Comparison of ENCODE assay signal across 1 cellular context in genomic region chr1:168693197-168693871, GRCh38.
A peak's percentile ranks its signal among the peaks of the same experiment; 100 is the strongest.
TF ChIP-seq lines count a peak whose summit lies in the region.

No MANE protein-coding gene starts in this region.

TF ChIP-seq in HepG2, 621 proteins besides CTCF, POLR2A, EP300 and RAD21 (continued from another document and continues in another):
- TF ChIP-seq ZNF275 (CRISPR knock-in tag; IDR thresholded peaks at IDR 0.05; ENCODE audit: borderline replicate concordance) = no peak
- no peak for TF ChIP-seq GLI4 (CRISPR knock-in tag; IDR thresholded peaks at IDR 0.05; ENCODE audit: borderline replicate concordance)
- TF ChIP-seq RORA (CRISPR knock-in tag; IDR thresholded peaks at IDR 0.05) = no peak
- no peak for TF ChIP-seq GABPB1 (CRISPR knock-in tag; IDR thresholded peaks at IDR 0.05)
- TF ChIP-seq ZNF781 (CRISPR knock-in tag; IDR thresholded peaks at IDR 0.05; ENCODE audit: borderline replicate concordance, not compliant biosample characterization) = no peak
- TF ChIP-seq EEA1 (CRISPR knock-in tag; IDR thresholded peaks at IDR 0.05; ENCODE audit: borderline replicate concordance) = no peak
- TF ChIP-seq NFYB (CRISPR knock-in tag; IDR thresholded peaks at IDR 0.05) = no peak
- peak; percentile 90 for TF ChIP-seq RARA (CRISPR knock-in tag; IDR thresholded peaks at IDR 0.05)
- TF ChIP-seq ZNF766 (CRISPR knock-in tag; IDR thresholded peaks at IDR 0.05; ENCODE audit: borderline replicate concordance) = no peak
- TF ChIP-seq ZNF776 (CRISPR knock-in tag; IDR thresholded peaks at IDR 0.05) = no peak
- no peak for TF ChIP-seq ZNF367 (CRISPR knock-in tag; IDR thresholded peaks at IDR 0.05; ENCODE audit: borderline replicate concordance)
- no peak for TF ChIP-seq SAFB2 (CRISPR knock-in tag; IDR thresholded peaks at IDR 0.05; ENCODE audit: borderline replicate concordance, low read depth)
- no peak for TF ChIP-seq ATAD3A (CRISPR knock-in tag; IDR thresholded peaks at IDR 0.05)
- TF ChIP-seq ZNF563 (CRISPR knock-in tag; IDR thresholded peaks at IDR 0.05) = no peak
- no peak for TF ChIP-seq ZNF816 (CRISPR knock-in tag; IDR thresholded peaks at IDR 0.05; ENCODE audit: borderline replicate concordance)
- no peak for TF ChIP-seq ZNF768 (CRISPR knock-in tag; IDR thresholded peaks at IDR 0.05)
- peak; percentile 23 for TF ChIP-seq TBL1XR1 (IDR thresholded peaks at IDR 0.05; ENCODE audit: borderline replicate concordance, low read length, partially characterized antibody)
- no peak for TF ChIP-seq ZNF747 (CRISPR knock-in tag; IDR thresholded peaks at IDR 0.05; ENCODE audit: borderline replicate concordance)
- TF ChIP-seq MYC (CRISPR knock-in tag; IDR thresholded peaks at IDR 0.05; ENCODE audit: borderline replicate concordance) = no peak
- no peak for TF ChIP-seq SALL2 (CRISPR knock-in tag; IDR thresholded peaks at IDR 0.05)
- TF ChIP-seq PITX1 (CRISPR knock-in tag; IDR thresholded peaks at IDR 0.05) = peak; percentile 58; the same call in 1 of the 2 replicates
- TF ChIP-seq ZSCAN12 (CRISPR knock-in tag; IDR thresholded peaks at IDR 0.05) = no peak
- TF ChIP-seq NCOA1 (CRISPR knock-in tag; IDR thresholded peaks at IDR 0.05) = no peak
- no peak; the same call in 1 of the 2 replicates for TF ChIP-seq RXRA (CRISPR knock-in tag; IDR thresholded peaks at IDR 0.05)
- no peak for TF ChIP-seq CHCHD3 (CRISPR knock-in tag; IDR thresholded peaks at IDR 0.05)
- TF ChIP-seq FOXJ3 (CRISPR knock-in tag; IDR thresholded peaks at IDR 0.05; ENCODE audit: borderline replicate concordance) = peak; percentile 62; the same call in 1 of the 2 replicates
- TF ChIP-seq HES4 (CRISPR knock-in tag; IDR thresholded peaks at IDR 0.05; ENCODE audit: borderline replicate concordance) = no peak
- peak; percentile 54; the same call in 1 of the 2 replicates for TF ChIP-seq NCOR1 (IDR thresholded peaks at IDR 0.05; ENCODE audit: borderline replicate concordance, low read length)
- TF ChIP-seq, protein P1, sequence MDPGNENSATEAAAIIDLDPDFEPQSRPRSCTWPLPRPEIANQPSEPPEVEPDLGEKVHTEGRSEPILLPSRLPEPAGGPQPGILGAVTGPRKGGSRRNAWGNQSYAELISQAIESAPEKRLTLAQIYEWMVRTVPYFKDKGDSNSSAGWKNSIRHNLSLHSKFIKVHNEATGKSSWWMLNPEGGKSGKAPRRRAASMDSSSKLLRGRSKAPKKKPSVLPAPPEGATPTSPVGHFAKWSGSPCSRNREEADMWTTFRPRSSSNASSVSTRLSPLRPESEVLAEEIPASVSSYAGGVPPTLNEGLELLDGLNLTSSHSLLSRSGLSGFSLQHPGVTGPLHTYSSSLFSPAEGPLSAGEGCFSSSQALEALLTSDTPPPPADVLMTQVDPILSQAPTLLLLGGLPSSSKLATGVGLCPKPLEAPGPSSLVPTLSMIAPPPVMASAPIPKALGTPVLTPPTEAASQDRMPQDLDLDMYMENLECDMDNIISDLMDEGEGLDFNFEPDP (CRISPR knock-in tag; conservative IDR thresholded peaks at IDR 0.05) = no peak
- no peak for TF ChIP-seq TRIM22 (IDR thresholded peaks at IDR 0.05)
- TF ChIP-seq ATRX (CRISPR knock-in tag; IDR thresholded peaks at IDR 0.05; ENCODE audit: borderline replicate concordance) = no peak
- no peak for TF ChIP-seq PCBP1 (IDR thresholded peaks at IDR 0.05; ENCODE audit: borderline replicate concordance, low read depth, low read length)
- TF ChIP-seq ZNF503 (CRISPR knock-in tag; IDR thresholded peaks at IDR 0.05) = peak; percentile 78
- no peak for TF ChIP-seq TRIM24 (CRISPR knock-in tag; IDR thresholded peaks at IDR 0.05)
- no peak for TF ChIP-seq DNMT1 (CRISPR knock-in tag; IDR thresholded peaks at IDR 0.05)
- TF ChIP-seq ZNF777 (CRISPR knock-in tag; IDR thresholded peaks at IDR 0.05) = no peak
- no peak for TF ChIP-seq SIX1 (CRISPR knock-in tag; IDR thresholded peaks at IDR 0.05; ENCODE audit: borderline replicate concordance)
- TF ChIP-seq HOXA9 (CRISPR knock-in tag; IDR thresholded peaks at IDR 0.05; ENCODE audit: borderline replicate concordance) = no peak
- no peak for TF ChIP-seq ARHGAP35 (CRISPR knock-in tag; IDR thresholded peaks at IDR 0.05; ENCODE audit: borderline replicate concordance)
- 0 out of 2 replicates have a peak, but pooled peaks have one; percentile 44 for TF ChIP-seq TARDBP (CRISPR knock-in tag; IDR thresholded peaks at IDR 0.05)
- TF ChIP-seq MEIS2 (CRISPR knock-in tag; IDR thresholded peaks at IDR 0.05) = no peak
- TF ChIP-seq ESRRA (CRISPR knock-in tag; IDR thresholded peaks at IDR 0.05; ENCODE audit: low read depth) = peak; percentile 65; the same call in 1 of the 2 replicates
- TF ChIP-seq YY1 (IDR thresholded peaks at IDR 0.05; ENCODE audit: insufficient read depth, insufficient replicate concordance, low read depth, low read length) = no peak
- TF ChIP-seq RBAK (CRISPR knock-in tag; IDR thresholded peaks at IDR 0.05) = no peak
- no peak for TF ChIP-seq NR1H2 (CRISPR knock-in tag; IDR thresholded peaks at IDR 0.05; ENCODE audit: borderline replicate concordance, low read depth)
- peak; percentile 93 for TF ChIP-seq NR2F2 (IDR thresholded peaks at IDR 0.05; ENCODE audit: borderline replicate concordance, low read depth)
- no peak for TF ChIP-seq TAF15 (IDR thresholded peaks at IDR 0.05; ENCODE audit: low read depth, low read length, poor library complexity, severe bottlenecking)
- no peak for TF ChIP-seq ZNF597 (CRISPR knock-in tag; IDR thresholded peaks at IDR 0.05)
- no peak for TF ChIP-seq ZFP82 (CRISPR knock-in tag; IDR thresholded peaks at IDR 0.05; ENCODE audit: borderline replicate concordance)
- TF ChIP-seq ZNF558 (CRISPR knock-in tag; IDR thresholded peaks at IDR 0.05; ENCODE audit: borderline replicate concordance) = no peak
- TF ChIP-seq, protein P2, sequence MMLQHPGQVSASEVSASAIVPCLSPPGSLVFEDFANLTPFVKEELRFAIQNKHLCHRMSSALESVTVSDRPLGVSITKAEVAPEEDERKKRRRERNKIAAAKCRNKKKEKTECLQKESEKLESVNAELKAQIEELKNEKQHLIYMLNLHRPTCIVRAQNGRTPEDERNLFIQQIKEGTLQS (CRISPR knock-in tag; IDR thresholded peaks at IDR 0.05) = no peak
- TF ChIP-seq POLR2G (IDR thresholded peaks at IDR 0.05; ENCODE audit: low read depth, low read length) = no peak
- no peak for TF ChIP-seq KMT2B (CRISPR knock-in tag; IDR thresholded peaks at IDR 0.05)
- no peak for TF ChIP-seq ZFP36 (IDR thresholded peaks at IDR 0.05; ENCODE audit: borderline replicate concordance, low read depth, low read length, partially characterized antibody)
- TF ChIP-seq RERE (CRISPR knock-in tag; IDR thresholded peaks at IDR 0.05; ENCODE audit: low read depth) = peak; percentile 56; the same call in 1 of the 2 replicates
- no peak for TF ChIP-seq ZNF879 (CRISPR knock-in tag; IDR thresholded peaks at IDR 0.05)
- TF ChIP-seq ZNF615 (CRISPR knock-in tag; IDR thresholded peaks at IDR 0.05; ENCODE audit: borderline replicate concordance) = no peak
- TF ChIP-seq, protein P3, sequence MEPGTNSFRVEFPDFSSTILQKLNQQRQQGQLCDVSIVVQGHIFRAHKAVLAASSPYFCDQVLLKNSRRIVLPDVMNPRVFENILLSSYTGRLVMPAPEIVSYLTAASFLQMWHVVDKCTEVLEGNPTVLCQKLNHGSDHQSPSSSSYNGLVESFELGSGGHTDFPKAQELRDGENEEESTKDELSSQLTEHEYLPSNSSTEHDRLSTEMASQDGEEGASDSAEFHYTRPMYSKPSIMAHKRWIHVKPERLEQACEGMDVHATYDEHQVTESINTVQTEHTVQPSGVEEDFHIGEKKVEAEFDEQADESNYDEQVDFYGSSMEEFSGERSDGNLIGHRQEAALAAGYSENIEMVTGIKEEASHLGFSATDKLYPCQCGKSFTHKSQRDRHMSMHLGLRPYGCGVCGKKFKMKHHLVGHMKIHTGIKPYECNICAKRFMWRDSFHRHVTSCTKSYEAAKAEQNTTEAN (CRISPR knock-in tag; conservative IDR thresholded peaks at IDR 0.05) = no peak
- TF ChIP-seq CEBPB (IDR thresholded peaks at IDR 0.05; ENCODE audit: borderline replicate concordance, low read depth, low read length) = no peak
